In genomic region chr1:70188522-70188921, GRCh38 we compare ENCODE assay signal across 23 cellular contexts.
"Had no signal": no experiment of that assay in that cellular context is flagged by ENCODE, and none has a peak within 500 bp of the region (broad histone marks: within the 10 kb centered on the region; RNA-seq: fewer than 3 reads in every experiment).

No MANE protein-coding gene starts in this region.

- H3K9me3 ChIP-seq: colonic mucosa, esophagus muscularis mucosa, esophagus squamous epithelium, gastrocnemius medialis, gastroesophageal sphincter had no signal

- H3K36me3 ChIP-seq: colonic mucosa had no signal

- H3K4me1 ChIP-seq: colonic mucosa, esophagus muscularis mucosa, esophagus squamous epithelium, foreskin keratinocyte, gastrocnemius medialis, gastroesophageal sphincter, heart left ventricle, heart right ventricle had no signal

- DNase-seq: colonic mucosa; cortex of kidney; dermis blood vessel endothelial cell; dorsolateral prefrontal cortex; effector CD4-positive, alpha-beta T cell; effector CD8-positive, alpha-beta T cell; effector memory CD4-positive, alpha-beta T cell; effector memory CD8-positive, alpha-beta T cell; endodermal cell; erythroblast; esophagus squamous epithelium; foreskin fibroblast; foreskin keratinocyte; foreskin melanocyte; gastrocnemius medialis; glutamatergic neuron; head of caudate nucleus; heart left ventricle; heart right ventricle had no signal

- H3K4me3 ChIP-seq: colonic mucosa, coronary artery, dorsolateral prefrontal cortex, esophagus muscularis mucosa, esophagus squamous epithelium, gastrocnemius medialis, gastroesophageal sphincter, heart left ventricle, heart right ventricle had no signal

- H3K27ac ChIP-seq: colonic mucosa, coronary artery, dorsolateral prefrontal cortex, epithelial cell of prostate, esophagus muscularis mucosa, esophagus squamous epithelium, foreskin keratinocyte, gastrocnemius medialis, gastroesophageal sphincter, heart left ventricle, heart right ventricle had no signal
